1 cellular context compared by ENCODE assay signal in genomic region chr17:68463211-68463990, GRCh38.
TF ChIP-seq lines count a peak whose summit lies in the region.

No MANE protein-coding gene starts in this region.

TF ChIP-seq in HCT116, 20 proteins besides CTCF, POLR2A, EP300 and RAD21 (continued from another document):
- TF ChIP-seq REST (IDR thresholded peaks at IDR 0.05; ENCODE audit: low read depth), result no peak
- no peak for TF ChIP-seq EGR1 (IDR thresholded peaks at IDR 0.05; ENCODE audit: low read depth)
- no peak for TF ChIP-seq SRF (IDR thresholded peaks at IDR 0.05; ENCODE audit: low read depth)
- TF ChIP-seq TCF7L2 (IDR thresholded peaks at IDR 0.05; ENCODE audit: borderline replicate concordance, extremely low read depth, insufficient read depth, insufficient read length), result no peak
